In genomic region chr15:32042269-32042996, GRCh38 we compare ENCODE assay signal across 17 cellular contexts. TPM values are rescaled to one million over a fixed set of nuclear protein-coding genes. Genes with fewer than 3 reads are reported as not detected.
A peak's percentile ranks its signal among the peaks of the same experiment; 100 is the strongest.
DNase-seq lines count a peak whose midpoint lies in the region; ATAC-seq and TF ChIP-seq lines count a peak whose summit lies in the region.
"Had no signal": no experiment of that assay in that cellular context is flagged by ENCODE, and none has a peak within 500 bp of the region (broad histone marks: within the 10 kb centered on the region; RNA-seq: fewer than 3 reads in every experiment).

No MANE protein-coding gene starts in this region.

- no peaks in the 10 kb centered on the region for H3K4me1 Mint-ChIP-seq in Calu3 (ENCODE audit: low read depth, unreplicated experiment)
- peaks cover 13% of the 10 kb centered on the region for H3K4me1 Mint-ChIP-seq in mesothelial cell of epicardium
- H3K4me1 Mint-ChIP-seq: activated CD4-positive, alpha-beta T cell treated with anti-CD3 and anti-CD28 coated beads, Interleukin-2, amount 10 ng/mL, durations not matched to agents 24 days and 14 days had no signal

- H3K9me3 Mint-ChIP-seq in Calu3 (ENCODE audit: low read depth, unreplicated experiment) = no peaks in the 10 kb centered on the region
- H3K9me3 Mint-ChIP-seq in mesothelial cell of epicardium = no peaks in the 10 kb centered on the region
- H3K9me3 Mint-ChIP-seq: activated CD4-positive, alpha-beta T cell treated with anti-CD3 and anti-CD28 coated beads, Interleukin-2, amount 10 ng/mL, durations not matched to agents 24 days and 14 days had no signal

- no peak for DNase-seq in Calu3
- peak; percentile 5 for DNase-seq in KBM-7
- peak; percentile 2 for DNase-seq in adipocyte (ENCODE audit: low read depth)
- DNase-seq in mesothelial cell of epicardium (ENCODE audit: low spot score in 2 of 2, unreplicated experiment in 2 of 2) = no peak
- DNase-seq in stimulated activated CD4-positive, alpha-beta T cell treated with anti-CD3 and anti-CD28 coated beads, Interleukin-12 subunit alpha, Interleukin-12 subunit beta, amount 100 ng/mL, for 4 hours = no peak
- DNase-seq in SW 1271 (lab: John Stamatoyannopoulos, UW) = no peak
- no peak for DNase-seq in NCI-H1092 (lab: John Stamatoyannopoulos, UW)
- DNase-seq: activated CD4-positive, alpha-beta T cell treated with anti-CD3 and anti-CD28 coated beads, Interleukin-2, amount 10 ng/mL, durations not matched to agents 24 days and 14 days; Caco-2; Karpas-422; kidney; NCI-H526 treated with DMSO at 0.1 percent for 48 hours; nucleus accumbens; stimulated activated CD4-positive, alpha-beta T cell treated with anti-CD3 and anti-CD28 coated beads, Interleukin-1b, Interleukin-23, amount 100 ng/mL, for 48 hours; stimulated activated naive CD4-positive, alpha-beta T cell had no signal

- H3K9ac ChIP-seq in adipocyte (ENCODE audit: low read length) = no peak overlapping the region

- no peaks in the 10 kb centered on the region for H3K9me3 ChIP-seq in adipocyte (ENCODE audit: control insufficient read depth, low read length)
- H3K9me3 ChIP-seq: Caco-2 had no signal

- H3K4me3 Mint-ChIP-seq in Calu3 (ENCODE audit: low read depth, unreplicated experiment) = no peak overlapping the region
- H3K4me3 Mint-ChIP-seq in mesothelial cell of epicardium = no peak overlapping the region
- H3K4me3 Mint-ChIP-seq: activated CD4-positive, alpha-beta T cell treated with anti-CD3 and anti-CD28 coated beads, Interleukin-2, amount 10 ng/mL, durations not matched to agents 24 days and 14 days had no signal

- intact Hi-C loops in Calu3 (cut with micrococcal nuclease; ENCODE audit: unreplicated experiment) = no loop called here

- TF ChIP-seq CTCF in Calu3 (IDR thresholded peaks at IDR 0.05; ENCODE audit: unreplicated experiment) = no peak
- peak; percentile 37 for TF ChIP-seq CTCF in mesothelial cell of epicardium (IDR thresholded peaks at IDR 0.05; ENCODE audit: unreplicated experiment)

- CTCF ChIA-PET in Calu3 (lab: Charles Lee) = interaction anchor here (1.0 kb wide), 1 partner anchor 13 kb away, joined by 4 read pairs; no protein-coding TSS in a partner anchor

- peaks cover 3% of the 10 kb centered on the region for H3K4me1 ChIP-seq in adipocyte (ENCODE audit: control insufficient read depth, insufficient read depth, low read length)

- H3K36me3 Mint-ChIP-seq in Calu3 (ENCODE audit: insufficient read depth, unreplicated experiment) = no peaks in the 10 kb centered on the region
- H3K36me3 Mint-ChIP-seq in mesothelial cell of epicardium = no peaks in the 10 kb centered on the region

- no peaks in the 10 kb centered on the region for H3K36me3 ChIP-seq in adipocyte (ENCODE audit: control insufficient read depth, insufficient read depth, low read length, severe bottlenecking)

- H3K27me3 Mint-ChIP-seq in Calu3 (ENCODE audit: unreplicated experiment) (no peaks in the 10 kb centered on the region), mesothelial cell of epicardium (ENCODE audit: low read depth) (peaks cover 17% of the 10 kb centered on the region)

- H3K27me3 ChIP-seq in adipocyte (replicated peaks; ENCODE audit: control insufficient read depth, insufficient read depth, low read length) = no peaks in the 10 kb centered on the region

- peak overlapping the region; percentile 68 for H3K27ac Mint-ChIP-seq in Calu3 (ENCODE audit: unreplicated experiment)
- H3K27ac Mint-ChIP-seq in mesothelial cell of epicardium = peak overlapping the region; percentile 84
- H3K27ac Mint-ChIP-seq: activated CD4-positive, alpha-beta T cell treated with anti-CD3 and anti-CD28 coated beads, Interleukin-2, amount 10 ng/mL, durations not matched to agents 24 days and 14 days had no signal

- ATAC-seq in GM21528 (IDR thresholded peaks at IDR 0.05; ENCODE audit: low FRiP score, unreplicated experiment) = no peak
- ATAC-seq: GM12878 had no signal

- no TSS peak for BruUV-seq in Calu3 (replicated peaks; lab: Mats Ljungman, UMichigan)

- no peak overlapping the region for H3K4me3 ChIP-seq in adipocyte (ENCODE audit: low read length)
- H3K4me3 ChIP-seq: GM12878 had no signal

- in situ Hi-C loops in KBM-7 (cut with MboI; ENCODE audit: low pct_unique_long_range_greater_than_20kb, low sequenced_read_pairs) = no loop called here

RNA-seq across cellular contexts. Expression of gene CHRNA7, which starts 12.1 kb away (rescaled TPM):
- total RNA-seq in Calu3 (2022) (2.0 and 2.4 TPM in 2 replicates), mesothelial cell of epicardium (2.2 to 3.0 TPM (median 2.9 TPM) in 3 replicates)
- total RNA-seq: activated CD4-positive, alpha-beta T cell treated with anti-CD3 and anti-CD28 coated beads, Interleukin-2, amount 10 ng/mL, durations not matched to agents 24 days and 14 days; GM12878 had no signal

Comparison
In these comparisons a context has a peak if more than half of its experiments do, and no peak if none do; other contexts are left out.
1. DNase-seq: peak in KBM-7 (single experiment) and adipocyte (single experiment); none in Calu3 (single experiment), mesothelial cell of epicardium (0 of 2), stimulated activated CD4-positive, alpha-beta T cell treated with anti-CD3 and anti-CD28 coated beads, Interleukin-12 subunit alpha, Interleukin-12 subunit beta, amount 100 ng/mL, for 4 hours (single experiment), SW 1271 (0 of 2) and NCI-H1092 (single experiment).